25 cellular contexts compared by ENCODE assay signal in genomic region chr2:232518844-232519243, GRCh38. TPM values are rescaled to one million over a fixed set of nuclear protein-coding genes. Genes with fewer than 3 reads are reported as not detected.
DNase-seq lines count a peak whose midpoint lies in the region; ATAC-seq, FAIRE-seq and TF ChIP-seq lines count a peak whose summit lies in the region.
"Had no signal": no experiment of that assay in that cellular context is flagged by ENCODE, and none has a peak within 500 bp of the region (broad histone marks: within the 10 kb centered on the region; RNA-seq: fewer than 3 reads in every experiment).

No MANE protein-coding gene starts in this region.

- no peak overlapping the region for H2AFZ ChIP-seq in H1 (ENCODE audit: low read length)
- H2AFZ ChIP-seq: GM23248 had no signal

- H3K23ac ChIP-seq in H1 (ENCODE audit: insufficient read length) = no peak overlapping the region
- no peak overlapping the region for H3K23ac ChIP-seq in mesendoderm (ENCODE audit: low read length)

- POLR2A ChIA-PET in H1 (lab: Charles Lee; ENCODE audit: partially characterized antibody) = interaction anchor here (1.1 kb wide), 1 partner anchor 30 kb away, joined by 3 read pairs; no protein-coding TSS in a partner anchor

- peak overlapping the region; percentile 37 for H4K91ac ChIP-seq in H1 (replicated peaks; ENCODE audit: insufficient read length, low read length)

- peaks cover 22% of the 10 kb centered on the region for H3K27me3 ChIP-seq in H7 (ENCODE audit: control insufficient read depth, insufficient read depth, low read length)
- H3K27me3 ChIP-seq in H1 (replicated peaks in 1 of 4; ENCODE audit: control insufficient read depth in 3 of 4, extremely low read depth in 1 of 4, insufficient read depth in 3 of 4, low read length in 3 of 4) = peaks cover 18 to 31% (median 29%) of the 10 kb centered on the region in 4 experiments
- H3K27me3 ChIP-seq in mesendoderm (ENCODE audit: insufficient read depth, low read length, poor library complexity) = peaks cover 16% of the 10 kb centered on the region

- no peak overlapping the region for H3K4me3 ChIP-seq in H7 (ENCODE audit: insufficient read depth, low read depth, low read length)
- H3K4me3 ChIP-seq in H1 (ENCODE audit: extremely low read depth in 1 of 4, insufficient read depth in 2 of 4, low read depth in 3 of 4, low read length in 4 of 4) = no peak overlapping the region
- H3K4me3 ChIP-seq in mesendoderm (ENCODE audit: low read length) = no peak overlapping the region
- H3K4me3 ChIP-seq: GM23248, K562 had no signal

- no peaks in the 10 kb centered on the region for H3K79me1 ChIP-seq in H1 (ENCODE audit: low read depth, low read length)
- H3K79me1 ChIP-seq in mesendoderm (ENCODE audit: low read length) = no peaks in the 10 kb centered on the region

- H3K23me2 ChIP-seq in H1 (ENCODE audit: low read depth, low read length) = peaks cover 6% of the 10 kb centered on the region; the same call in 1 of the 2 replicates

- WGBS in H1 (ENCODE audit: extremely low coverage in 1 of 2, insufficient coverage in 1 of 2, insufficient read length in 1 of 2, insufficient replicate concordance in 2 of 2, low coverage in 1 of 2, low lambda C conversion rate in 2 of 2, missing lambda C conversion rate in 1 of 2), 2 experiments = 70% methylated on average over 6 of the region's 6 CpGs; no CpG with 5 or more reads in 1 of the 2 experiments
- WGBS in mesendoderm (ENCODE audit: extremely low coverage, insufficient coverage, low lambda C conversion rate) = no CpG with 5 or more reads among the region's 6 CpGs

- H2BK12ac ChIP-seq in H1 (ENCODE audit: low read depth, low read length) = no peak overlapping the region; the same call in 1 of the 2 replicates

- H3K27ac ChIP-seq in H1 (ENCODE audit: low read depth, low read length) = no peak overlapping the region
- no peak overlapping the region for H3K27ac ChIP-seq in mesendoderm (ENCODE audit: low read depth, low read length)
- H3K27ac ChIP-seq: GM23248 had no signal

- no peak for FAIRE-seq in H1 (lab: Jason Lieb, UNC)
- FAIRE-seq: G401.6, GM12891, GM19239, H54, K562 had no signal

- no peak overlapping the region for H2BK120ac ChIP-seq in H1 (replicated peaks; ENCODE audit: low read depth, low read length)
- no peak overlapping the region for H2BK120ac ChIP-seq in mesendoderm (ENCODE audit: low read depth, low read length)

- H2BK20ac ChIP-seq in H1 (ENCODE audit: low read length) = no peak overlapping the region

- H3K79me2 ChIP-seq in H1 (ENCODE audit: control insufficient read depth in 1 of 2, insufficient read depth in 2 of 2, low read length in 2 of 2) (no peaks in the 10 kb centered on the region), mesendoderm (ENCODE audit: control insufficient read depth, insufficient read depth, low read length) (no peaks in the 10 kb centered on the region)

- TF ChIP-seq POLR2A in H1 (IDR thresholded peaks at IDR 0.05; ENCODE audit: control extremely low read depth in 1 of 2, low read depth in 2 of 2, low read length in 2 of 2) = no peak

- H3K4me2 ChIP-seq in H1 (ENCODE audit: insufficient read depth in 1 of 2, low read depth in 2 of 2, low read length in 2 of 2) (no peak overlapping the region), mesendoderm (ENCODE audit: low read length) (no peak overlapping the region)

- H4K8ac ChIP-seq in H1 (ENCODE audit: extremely low read depth, insufficient read depth, low read length) (no peak overlapping the region), mesendoderm (ENCODE audit: low read depth, low read length) (no peak overlapping the region)

- H4K20me1 ChIP-seq in H1 (replicated peaks in 1 of 2; ENCODE audit: control insufficient read depth in 1 of 2, insufficient read depth in 2 of 2, low read length in 2 of 2) = peaks cover 1 to 4% of the 10 kb centered on the region in 2 experiments

- H3K18ac ChIP-seq in H1 (ENCODE audit: extremely low read depth, low read length) (no peak overlapping the region), mesendoderm (ENCODE audit: low read length) (no peak overlapping the region)

- DNase-seq in H7 = peak; percentile 64
- DNase-seq in H1 (ENCODE audit: low read depth in 1 of 2, low spot score in 2 of 2) = no peak
- DNase-seq in mesendoderm = peak; percentile 44
- no peak for DNase-seq in T-helper 2 cell
- DNase-seq in NCI-H526 treated with DMSO at 0.1 percent for 48 hours (lab: John Stamatoyannopoulos, UW) = no peak
- DNase-seq: BE2C; C1 segment of cervical spinal cord; CD4-positive, CD25-positive, alpha-beta regulatory T cell; CD8-positive, alpha-beta memory T cell; COR-L47; DMS 273 treated with DMSO at 0.1 percent for 48 hours; DMS53; DND-41; EL; GM23248; IMR-90 had no signal

- H2BK5ac ChIP-seq in H1 (ENCODE audit: low read depth, low read length) (0 out of 2 replicates have a peak overlapping the region, but pooled peaks have one; percentile 12), mesendoderm (ENCODE audit: low read length) (no peak overlapping the region)

- H3K56ac ChIP-seq in H1 (replicated peaks; ENCODE audit: insufficient read length, low read depth, low read length) (no peak overlapping the region), mesendoderm (ENCODE audit: low read length) (no peak overlapping the region)

- peaks cover 0 to 15% (median 5%) of the 10 kb centered on the region in 4 experiments; a peak in 5 of 7 replicates for H3K4me1 ChIP-seq in H1 (replicated peaks in 1 of 4; ENCODE audit: control insufficient read depth in 3 of 4, insufficient read depth in 4 of 4, low read length in 3 of 4)
- H3K4me1 ChIP-seq in mesendoderm (ENCODE audit: control insufficient read depth, low read depth, low read length) = no peaks in the 10 kb centered on the region
- H3K4me1 ChIP-seq: BE2C had no signal

- CTCF ChIA-PET in H1 (lab: Charles Lee; ENCODE audit: partially characterized antibody) = interaction anchor here (0.8 to 10.6 kb wide), 13 partner anchors 10 to 183 kb away, joined by 3 to 176 read pairs (median 4); no protein-coding TSS in a partner anchor

- no peak for TF ChIP-seq RAD21 in H1 (IDR thresholded peaks at IDR 0.05 in 1 of 2, conservative IDR thresholded peaks at IDR 0.05 in 1 of 2; ENCODE audit: low read depth in 2 of 2, low read length in 2 of 2)

- H2AK5ac ChIP-seq in H1 (ENCODE audit: low read depth, low read length) (no peak overlapping the region), mesendoderm (ENCODE audit: low read length) (no peak overlapping the region)

- H3K36me3 ChIP-seq in H7 (replicated peaks; ENCODE audit: control insufficient read depth, insufficient read depth, low read length) = no peaks in the 10 kb centered on the region
- H3K36me3 ChIP-seq in H1 (ENCODE audit: control insufficient read depth in 2 of 4, insufficient read depth in 4 of 4, low read length in 3 of 4) = no peaks in the 10 kb centered on the region
- H3K36me3 ChIP-seq in mesendoderm (ENCODE audit: control insufficient read depth, insufficient read depth, low read length) = no peaks in the 10 kb centered on the region
- H3K36me3 ChIP-seq: BE2C had no signal

- H3K14ac ChIP-seq in H1 (ENCODE audit: insufficient read length) = no peak overlapping the region

- H3K4ac ChIP-seq in H1 (replicated peaks; ENCODE audit: insufficient read length, low read depth, low read length) (no peak overlapping the region), mesendoderm (ENCODE audit: low read depth, low read length) (no peak overlapping the region)

- no peak for ATAC-seq in HG02642 (IDR thresholded peaks at IDR 0.05; ENCODE audit: poor library complexity, unreplicated experiment)
- ATAC-seq: HCT116, K562 had no signal

- H4K5ac ChIP-seq in H1 (ENCODE audit: insufficient read length, low read depth, low read length) (no peak overlapping the region), mesendoderm (ENCODE audit: low read length) (no peak overlapping the region)

- TF ChIP-seq EP300 in H1 (IDR thresholded peaks at IDR 0.05; ENCODE audit: borderline replicate concordance in 1 of 2, low read depth in 2 of 2, low read length in 2 of 2) = no peak

- H3K9me3 ChIP-seq in H1 (ENCODE audit: insufficient read depth in 2 of 2, low read depth in 1 of 2, low read length in 1 of 2) = no peaks in the 10 kb centered on the region
- H3K9me3 ChIP-seq: BE2C had no signal

- H2BK15ac ChIP-seq in H1 (ENCODE audit: low read length) (no peak overlapping the region), mesendoderm (replicated peaks; ENCODE audit: low read depth) (no peak overlapping the region)

- no peak for TF ChIP-seq CTCF in H1 (IDR thresholded peaks at IDR 0.05; ENCODE audit: control extremely low read depth in 1 of 3, insufficient read depth in 1 of 3, low read depth in 1 of 3, low read length in 3 of 3)

- H3K9ac ChIP-seq in H1 (replicated peaks in 1 of 4; ENCODE audit: extremely low read depth in 1 of 4, low read depth in 3 of 4, low read length in 3 of 4) = no peak overlapping the region
- no peak overlapping the region for H3K9ac ChIP-seq in mesendoderm (ENCODE audit: low read length)
- H3K9ac ChIP-seq: GM23248 had no signal

RNA-seq across cellular contexts. Expression of gene PRSS56, which starts 1.3 kb away (rescaled TPM):
- not detected in 2 replicates for total RNA-seq in H7 (2014; rRNA removed; shearing (Covaris generic))
- total RNA-seq in H1 (2021; fragmentation: NEBNext Ultra II Directional; extraction: Animal tissue kit (Norgen Biotek cat#: 25700)) = not detected in 2 replicates
- 0.03 and 0.11 TPM in 2 replicates for polyA plus RNA-seq in H1 (2011; rRNA removed)
- polyA plus RNA-seq in H1 (2011; cell fraction: cytosol; rRNA removed) = 0.09 TPM
- 0.14 TPM for polyA plus RNA-seq in H1 (2011; cell fraction: nucleus; rRNA removed)
- polyA plus RNA-seq in H1 (2012, experiment 1 of 2) = 0.17 TPM in 1 of 4 replicates, not detected in the others
- not detected for polyA plus RNA-seq in H1 (2012, experiment 2 of 2)
- polyA plus RNA-seq in H1 (2013, experiment 1 of 2) = not detected
- polyA plus RNA-seq in H1 (2013, experiment 2 of 2) = not detected
- not detected in 2 replicates for polyA minus RNA-seq in H1 (2011; rRNA and poly(A)+ RNA removed)
- not detected for polyA minus RNA-seq in H1 (2011; cell fraction: cytosol; rRNA and poly(A)+ RNA removed)
- polyA minus RNA-seq in H1 (2011; cell fraction: nucleus; rRNA and poly(A)+ RNA removed) = not detected
- polyA plus RNA-seq in mesendoderm (2013, experiment 1 of 2) = not detected
- polyA plus RNA-seq in mesendoderm (2013, experiment 2 of 2) = 0.01 TPM
- total RNA-seq: A172; CD4-positive, CD25-positive, alpha-beta regulatory T cell; CD8-positive, alpha-beta memory T cell; GM23248; HT-29; IMR-90; K562 had no signal
- polyA plus RNA-seq: CD4-positive, CD25-positive, alpha-beta regulatory T cell; CD8-positive, alpha-beta memory T cell; GM23248; IMR-90; K562 had no signal

RNA-seq across cellular contexts. Expression of gene CHRND, which starts 7.1 kb away (rescaled TPM):
- not detected in 2 replicates for total RNA-seq in H7 (2014; rRNA removed; shearing (Covaris generic))
- not detected in 2 replicates for total RNA-seq in H1 (2021; fragmentation: NEBNext Ultra II Directional; extraction: Animal tissue kit (Norgen Biotek cat#: 25700))
- 0.11 and 0.24 TPM in 2 replicates for polyA plus RNA-seq in H1 (2011; rRNA removed)
- 0.21 TPM for polyA plus RNA-seq in H1 (2011; cell fraction: cytosol; rRNA removed)
- polyA plus RNA-seq in H1 (2011; cell fraction: nucleus; rRNA removed) = 0.40 TPM
- 0.09 to 0.27 TPM (median 0.13 TPM) in 3 of 4 replicates, not detected in the other for polyA plus RNA-seq in H1 (2012, experiment 1 of 2)
- polyA plus RNA-seq in H1 (2012, experiment 2 of 2) = 0.35 TPM
- polyA plus RNA-seq in H1 (2013, experiment 1 of 2) = 0.12 TPM
- 0.11 TPM for polyA plus RNA-seq in H1 (2013, experiment 2 of 2)
- polyA minus RNA-seq in H1 (2011; rRNA and poly(A)+ RNA removed) = 0.06 TPM in 1 of 2 replicates, not detected in the other
- not detected for polyA minus RNA-seq in H1 (2011; cell fraction: cytosol; rRNA and poly(A)+ RNA removed)
- not detected for polyA minus RNA-seq in H1 (2011; cell fraction: nucleus; rRNA and poly(A)+ RNA removed)
- not detected for polyA plus RNA-seq in mesendoderm (2013, experiment 1 of 2)
- 0.04 TPM for polyA plus RNA-seq in mesendoderm (2013, experiment 2 of 2)
- total RNA-seq: A172; CD4-positive, CD25-positive, alpha-beta regulatory T cell; CD8-positive, alpha-beta memory T cell; GM23248; HT-29; IMR-90; K562 had no signal
- polyA plus RNA-seq: CD4-positive, CD25-positive, alpha-beta regulatory T cell; CD8-positive, alpha-beta memory T cell; GM23248; IMR-90; K562 had no signal

RNA-seq across cellular contexts. Expression of gene CHRNG, which starts 20.6 kb away (rescaled TPM):
- total RNA-seq in H7 (2014; rRNA removed; shearing (Covaris generic)) = not detected in 2 replicates
- total RNA-seq in H1 (2021; fragmentation: NEBNext Ultra II Directional; extraction: Animal tissue kit (Norgen Biotek cat#: 25700)) = not detected in 2 replicates
- polyA plus RNA-seq in H1 (2011; rRNA removed) = 0.05 TPM in 2 replicates
- 0.08 TPM for polyA plus RNA-seq in H1 (2011; cell fraction: cytosol; rRNA removed)
- polyA plus RNA-seq in H1 (2011; cell fraction: nucleus; rRNA removed) = 0.14 TPM
- polyA plus RNA-seq in H1 (2012, experiment 1 of 2) = 0.09 to 0.12 TPM in 2 of 4 replicates, not detected in the others
- not detected for polyA plus RNA-seq in H1 (2012, experiment 2 of 2)
- 0.02 TPM for polyA plus RNA-seq in H1 (2013, experiment 1 of 2)
- polyA plus RNA-seq in H1 (2013, experiment 2 of 2) = not detected
- not detected in 2 replicates for polyA minus RNA-seq in H1 (2011; rRNA and poly(A)+ RNA removed)
- polyA minus RNA-seq in H1 (2011; cell fraction: cytosol; rRNA and poly(A)+ RNA removed) = not detected
- not detected for polyA minus RNA-seq in H1 (2011; cell fraction: nucleus; rRNA and poly(A)+ RNA removed)
- not detected for polyA plus RNA-seq in mesendoderm (2013, experiment 1 of 2)
- not detected for polyA plus RNA-seq in mesendoderm (2013, experiment 2 of 2)
- total RNA-seq: A172; CD4-positive, CD25-positive, alpha-beta regulatory T cell; CD8-positive, alpha-beta memory T cell; GM23248; HT-29; IMR-90; K562 had no signal
- polyA plus RNA-seq: CD8-positive, alpha-beta memory T cell; GM23248; IMR-90; K562 had no signal

RNA-seq across cellular contexts. Expression of gene ECEL1, which starts 31.2 kb away (rescaled TPM):
- total RNA-seq in H7 (2014; rRNA removed; shearing (Covaris generic)) = 12.5 and 17.2 TPM in 2 replicates
- total RNA-seq in H1 (2021; fragmentation: NEBNext Ultra II Directional; extraction: Animal tissue kit (Norgen Biotek cat#: 25700)) = 6.5 and 7.7 TPM in 2 replicates
- 20.2 and 27.9 TPM in 2 replicates for polyA plus RNA-seq in H1 (2011; rRNA removed)
- 18.1 TPM for polyA plus RNA-seq in H1 (2011; cell fraction: cytosol; rRNA removed)
- polyA plus RNA-seq in H1 (2011; cell fraction: nucleus; rRNA removed) = 86.7 TPM
- polyA plus RNA-seq in H1 (2012, experiment 1 of 2) = 5.2 to 12.4 TPM (median 10.2 TPM) in 4 replicates
- polyA plus RNA-seq in H1 (2012, experiment 2 of 2) = 9.9 TPM
- polyA plus RNA-seq in H1 (2013, experiment 1 of 2) = 8.7 TPM
- polyA plus RNA-seq in H1 (2013, experiment 2 of 2) = 7.6 TPM
- 7.0 and 9.2 TPM in 2 replicates for polyA minus RNA-seq in H1 (2011; rRNA and poly(A)+ RNA removed)
- polyA minus RNA-seq in H1 (2011; cell fraction: cytosol; rRNA and poly(A)+ RNA removed) = 7.3 TPM
- 11.7 TPM for polyA minus RNA-seq in H1 (2011; cell fraction: nucleus; rRNA and poly(A)+ RNA removed)
- 0.86 TPM for polyA plus RNA-seq in mesendoderm (2013, experiment 1 of 2)
- polyA plus RNA-seq in mesendoderm (2013, experiment 2 of 2) = 0.70 TPM
- total RNA-seq: A172; CD4-positive, CD25-positive, alpha-beta regulatory T cell; CD8-positive, alpha-beta memory T cell; HT-29; IMR-90 had no signal
- polyA plus RNA-seq: CD4-positive, CD25-positive, alpha-beta regulatory T cell; CD8-positive, alpha-beta memory T cell; GM23248; IMR-90; K562 had no signal

RNA-seq across cellular contexts. Expression of gene TIGD1, which starts 31.5 kb away (rescaled TPM):
- total RNA-seq in H7 (2014; rRNA removed; shearing (Covaris generic)) = 5.0 and 8.0 TPM in 2 replicates
- 7.9 and 8.3 TPM in 2 replicates for total RNA-seq in H1 (2021; fragmentation: NEBNext Ultra II Directional; extraction: Animal tissue kit (Norgen Biotek cat#: 25700))
- polyA plus RNA-seq in H1 (2011; rRNA removed) = 4.2 and 4.7 TPM in 2 replicates
- polyA plus RNA-seq in H1 (2011; cell fraction: cytosol; rRNA removed) = 6.3 TPM
- polyA plus RNA-seq in H1 (2011; cell fraction: nucleus; rRNA removed) = 7.5 TPM
- 4.8 to 7.0 TPM (median 5.5 TPM) in 4 replicates for polyA plus RNA-seq in H1 (2012, experiment 1 of 2)
- 1.2 TPM for polyA plus RNA-seq in H1 (2012, experiment 2 of 2)
- polyA plus RNA-seq in H1 (2013, experiment 1 of 2) = 8.7 TPM
- polyA plus RNA-seq in H1 (2013, experiment 2 of 2) = 7.2 TPM
- 5.9 and 6.4 TPM in 2 replicates for polyA minus RNA-seq in H1 (2011; rRNA and poly(A)+ RNA removed)
- 4.4 TPM for polyA minus RNA-seq in H1 (2011; cell fraction: cytosol; rRNA and poly(A)+ RNA removed)
- polyA minus RNA-seq in H1 (2011; cell fraction: nucleus; rRNA and poly(A)+ RNA removed) = 25.9 TPM
- polyA plus RNA-seq in mesendoderm (2013, experiment 1 of 2) = 4.9 TPM
- 5.1 TPM for polyA plus RNA-seq in mesendoderm (2013, experiment 2 of 2)

Comparison
In these comparisons a context has a peak if more than half of its experiments do, and no peak if none do; other contexts are left out.
1. DNase-seq: peak in H7 (single experiment) and mesendoderm (single experiment); none in H1 (0 of 2), T-helper 2 cell (0 of 5) and NCI-H526 treated with DMSO at 0.1 percent for 48 hours (single experiment).